In the genomic region with DNA sequence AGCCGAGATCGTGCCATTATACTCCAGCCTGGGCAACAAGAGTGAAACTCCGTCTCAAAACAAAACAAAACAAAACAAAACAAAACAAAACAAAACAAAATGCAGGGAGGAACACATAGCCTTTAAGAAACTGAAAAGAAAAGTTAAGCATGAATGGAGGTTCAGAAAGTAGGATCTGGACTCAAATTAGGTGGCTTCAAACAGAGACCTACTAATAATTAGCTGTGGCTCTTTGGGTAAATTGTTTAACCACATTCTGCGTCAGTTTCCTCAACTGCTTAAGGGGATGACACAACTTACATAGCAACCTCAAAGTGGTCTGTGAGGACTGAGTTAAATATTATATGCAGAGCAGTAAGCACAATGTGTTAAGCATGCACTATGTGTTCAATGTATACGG, we compare ENCODE assay signal across 15 cellular contexts.
DNase-seq lines count a peak whose midpoint lies in the region; ATAC-seq and TF ChIP-seq lines count a peak whose summit lies in the region.
"Had no signal": no experiment of that assay in that cellular context is flagged by ENCODE, and none has a peak within 500 bp of the region (broad histone marks: within the 10 kb centered on the region; RNA-seq: fewer than 3 reads in every experiment).

No MANE protein-coding gene starts in this region.

- H3K27ac Mint-ChIP-seq in nephron progenitor cell, result peak overlapping the region; percentile 71
- H3K27ac Mint-ChIP-seq: CD4-positive, CD25-positive, alpha-beta regulatory T cell; CD8-positive, alpha-beta T cell had no signal

- no peaks in the 10 kb centered on the region for H3K27me3 Mint-ChIP-seq in nephron progenitor cell (ENCODE audit: low read depth, poor library complexity)
- H3K27me3 Mint-ChIP-seq: CD4-positive, CD25-positive, alpha-beta regulatory T cell had no signal

- H3K9me3 Mint-ChIP-seq in nephron progenitor cell, result no peaks in the 10 kb centered on the region
- H3K9me3 Mint-ChIP-seq: CD8-positive, alpha-beta T cell had no signal

- TF ChIP-seq CTCF in nephron progenitor cell (IDR thresholded peaks at IDR 0.05), result no peak

- H3K36me3 Mint-ChIP-seq in nephron progenitor cell (ENCODE audit: low read depth), result no peaks in the 10 kb centered on the region
- H3K36me3 Mint-ChIP-seq: CD4-positive, CD25-positive, alpha-beta regulatory T cell; CD8-positive, alpha-beta T cell had no signal

- peak; percentile 80 for ATAC-seq in GM19025 (IDR thresholded peaks at IDR 0.05; ENCODE audit: low read depth, unreplicated experiment)
- peak; percentile 81 for ATAC-seq in HG02798 (IDR thresholded peaks at IDR 0.05; ENCODE audit: poor library complexity, unreplicated experiment)
- ATAC-seq in GM21381 (IDR thresholded peaks at IDR 0.05; ENCODE audit: unreplicated experiment), result no peak
- ATAC-seq: CD8-positive, alpha-beta T cell had no signal

- H3K4me1 Mint-ChIP-seq in nephron progenitor cell, result peaks cover 4% of the 10 kb centered on the region
- H3K4me1 Mint-ChIP-seq: CD4-positive, CD25-positive, alpha-beta regulatory T cell had no signal

- H3K4me3 Mint-ChIP-seq in nephron progenitor cell, result no peak overlapping the region
- H3K4me3 Mint-ChIP-seq: CD4-positive, CD25-positive, alpha-beta regulatory T cell; CD8-positive, alpha-beta T cell had no signal

- no peak for DNase-seq in nephron progenitor cell
- no peak for DNase-seq in nucleus accumbens (lab: John Stamatoyannopoulos, UW)
- DNase-seq in CD1c-positive myeloid dendritic cell (ENCODE audit: extremely low spot score), result no peak
- DNase-seq: C1 segment of cervical spinal cord; Caco-2; CD4-positive, CD25-positive, alpha-beta regulatory T cell; CD8-positive, alpha-beta T cell; DMS153; DND-41; GM23248; H7; HCEC 1CT had no signal
